ENCODE assay signal across 1 cellular context in the genomic region with DNA sequence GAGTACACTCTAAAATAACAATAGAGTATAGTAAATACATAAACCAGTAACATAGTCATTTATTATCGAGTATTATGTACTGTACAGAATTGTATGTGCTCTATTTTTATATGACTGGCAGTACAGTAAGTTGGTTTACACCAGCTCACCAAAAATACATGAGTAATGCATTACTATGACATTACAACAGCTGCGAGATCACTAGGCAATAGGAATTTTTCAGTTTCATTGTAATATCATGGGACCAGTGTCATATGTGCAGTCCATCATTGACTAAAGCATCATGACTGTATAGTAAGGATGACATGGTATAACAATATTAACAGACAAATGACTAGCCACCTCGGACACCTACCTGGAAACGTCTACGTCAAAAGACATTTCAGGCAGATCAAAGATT.
TF ChIP-seq lines count a peak whose summit lies in the region.

No MANE protein-coding gene starts in this region.

TF ChIP-seq in K562, 482 proteins besides CTCF, POLR2A, EP300 and RAD21:
- TF ChIP-seq NFRKB (IDR thresholded peaks at IDR 0.05; ENCODE audit: low read depth) (no peak), ZFP36 (IDR thresholded peaks at IDR 0.05; ENCODE audit: low read depth, low read length, partially characterized antibody) (no peak), EZH2 (IDR thresholded peaks at IDR 0.05; ENCODE audit: borderline replicate concordance, low read depth, low read length) (no peak), AFF1 (IDR thresholded peaks at IDR 0.05; ENCODE audit: low read depth in 1 of 2, partially characterized antibody in 2 of 2) (no peak), NR1H2 (CRISPR knock-in tag; IDR thresholded peaks at IDR 0.05) (no peak), ZNF324 (CRISPR knock-in tag; IDR thresholded peaks at IDR 0.05) (no peak), ATF3 (IDR thresholded peaks at IDR 0.05) (0 out of 2 replicates have a peak, but pooled peaks have one; percentile 21), ATF3 (CRISPR knock-in tag; conservative IDR thresholded peaks at IDR 0.05) (no peak)
